ENCODE assay signal across 9 cellular contexts in the genomic region with DNA sequence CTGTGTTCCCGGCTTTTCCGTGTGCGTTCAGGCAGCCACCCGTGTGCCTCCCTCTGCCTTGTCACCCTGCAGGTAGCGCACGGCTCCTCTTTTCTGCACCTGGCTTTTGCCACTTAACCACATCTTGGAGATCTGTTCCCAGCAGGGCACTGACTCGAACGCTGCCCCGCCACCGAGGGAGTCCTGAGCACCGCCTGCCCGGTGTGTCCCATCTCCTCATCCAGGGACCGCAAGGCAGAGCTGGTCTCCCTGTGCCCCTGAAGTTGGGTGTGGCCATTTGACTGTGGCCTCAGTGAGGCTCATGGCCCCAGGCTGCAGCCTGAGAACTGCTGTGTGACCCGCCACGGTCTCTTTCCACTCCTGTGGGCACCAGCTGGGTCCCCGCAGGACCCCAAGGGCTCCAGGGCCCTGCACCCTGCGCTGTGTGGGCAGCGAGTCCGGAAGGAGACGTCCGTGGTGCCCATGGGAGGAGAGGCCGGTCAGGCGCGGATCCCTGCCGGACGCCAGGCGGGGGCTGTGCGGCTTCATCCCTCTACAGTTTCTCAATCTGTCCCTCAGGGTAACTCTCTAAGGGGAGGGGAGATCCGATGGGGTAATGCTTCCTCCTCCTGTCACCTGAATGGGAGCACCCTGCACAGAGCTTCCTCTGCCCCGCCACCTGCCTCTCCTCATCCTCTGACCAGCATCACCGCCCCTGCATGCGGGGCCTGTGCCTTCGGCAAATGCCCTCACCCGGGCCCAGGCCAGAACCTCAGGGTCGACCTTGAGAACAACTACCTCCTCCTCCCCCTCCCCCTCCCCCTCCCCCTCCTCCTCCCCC. TPM values are rescaled to one million over a fixed set of nuclear protein-coding genes. Genes with fewer than 3 reads are reported as not detected.
DNase-seq lines count a peak whose midpoint lies in the region; ATAC-seq, FAIRE-seq and TF ChIP-seq lines count a peak whose summit lies in the region.
"Had no signal": no experiment of that assay in that cellular context is flagged by ENCODE, and none has a peak within 500 bp of the region (broad histone marks: within the 10 kb centered on the region; RNA-seq: fewer than 3 reads in every experiment).

No MANE protein-coding gene starts in this region.

- BruUV-seq in K562 (replicated peaks; lab: Mats Ljungman, UMichigan): no TSS peak

- TF ChIP-seq POLR2A in K562 (conservative IDR thresholded peaks at IDR 0.05) (no peak), thyroid gland (IDR thresholded peaks at IDR 0.05) (no peak)

- H3K9me1 ChIP-seq in K562 (ENCODE audit: control insufficient read depth, insufficient read depth, low read length): no peaks in the 10 kb centered on the region

- no peak overlapping the region for H3K4me2 ChIP-seq in K562 (ENCODE audit: insufficient read depth, low read length)

- WGBS in K562 (ENCODE audit: insufficient coverage, low coverage, missing lambda C conversion rate): 81% methylated on average over 27 of the region's 35 CpGs
- 73 to 82% methylated on average over 33 to 34 of the region's 35 CpGs for WGBS in thyroid gland, 2 donors

- peaks cover 28% of the 10 kb centered on the region for H3K79me2 ChIP-seq in K562 (ENCODE audit: control insufficient read depth, insufficient read depth, low read length)

- ATAC-seq in Right ventricle myocardium inferior (no peak), left cardiac atrium (no peak), K562 (no peak), HG03457 (IDR thresholded peaks at IDR 0.05; ENCODE audit: unreplicated experiment) (no peak), GM18511 (IDR thresholded peaks at IDR 0.05; ENCODE audit: unreplicated experiment) (no peak)

- POLR2A ChIA-PET in K562 (lab: Yijun Ruan, JAX): interaction anchor here (0.6 kb wide), 1 partner anchor 163 kb away, joined by 3 read pairs; no protein-coding TSS in a partner anchor

- H2AFZ ChIP-seq in K562 (ENCODE audit: low read depth, low read length): no peak overlapping the region

- peaks cover 16 to 79% of the 10 kb centered on the region in 2 experiments; a peak in 4 of 5 replicates for H3K4me1 ChIP-seq in K562 (replicated peaks in 1 of 2; ENCODE audit: control insufficient read depth in 2 of 2, insufficient read depth in 2 of 2, low read length in 2 of 2)
- H3K4me1 ChIP-seq in thyroid gland: peaks cover 9 to 13% of the 10 kb centered on the region in 2 donors

- H3K36me3 ChIP-seq in K562 (ENCODE audit: control insufficient read depth, insufficient read depth, low read length) (peaks cover 21% of the 10 kb centered on the region; the same call in 2 of the 3 replicates), thyroid gland (peaks cover 2 to 4% of the 10 kb centered on the region in 2 donors)

- no peaks in the 10 kb centered on the region; the same call in 1 of the 2 replicates for H4K20me1 ChIP-seq in K562 (replicated peaks; ENCODE audit: control insufficient read depth, insufficient read depth, low read length)

- TF ChIP-seq CTCF in K562 (IDR thresholded peaks at IDR 0.05 in 2 of 3, conservative IDR thresholded peaks at IDR 0.05 in 1 of 3; ENCODE audit: insufficient read depth in 2 of 3, low read depth in 1 of 3, low read length in 3 of 3) (no peak), thyroid gland (IDR thresholded peaks at IDR 0.05) (no peak)

- intact Hi-C loops in Right ventricle myocardium inferior (cut with DNase I): loop anchor here (2.0 kb wide), 1 partner anchor 27 kb away; no protein-coding TSS in a partner anchor
- intact Hi-C loops in left cardiac atrium (cut with DNase I): loop anchor here in 1 of 2 donors (10.0 kb wide), 1 partner anchor 49 kb away; the partner anchor contains the start of gene TMEM184A
- intact Hi-C loops in K562 (cut with micrococcal nuclease): loop anchor here (2.0 to 5.0 kb wide), 2 partner anchors 23 to 51 kb away; partner anchors contain the start of gene TMEM184A
- intact Hi-C loops in thyroid gland (cut with DNase I): no loop called here

- no peak for FAIRE-seq in K562 (lab: Jason Lieb, UNC)

- H3K4me3 ChIP-seq in K562 (no peak overlapping the region), thyroid gland (replicated peaks in 1 of 3) (no peak overlapping the region)

- no peaks in the 10 kb centered on the region for H3K9me3 ChIP-seq in K562 (replicated peaks; ENCODE audit: control insufficient read depth, insufficient read depth, low read depth, low read length)
- H3K9me3 ChIP-seq in thyroid gland: no peaks in the 10 kb centered on the region

- in situ Hi-C loops in K562 (cut with MboI): no loop called here

- H3K27ac ChIP-seq in K562 (ENCODE audit: extremely low read depth, low read depth, low read length) (no peak overlapping the region), thyroid gland (no peak overlapping the region)

- no peak for TF ChIP-seq EP300 in K562 (IDR thresholded peaks at IDR 0.05; ENCODE audit: low read length)

- no peaks in the 10 kb centered on the region for H3K27me3 ChIP-seq in K562 (ENCODE audit: control insufficient read depth in 2 of 2, insufficient read depth in 2 of 2, low read length in 2 of 2)
- no peaks in the 10 kb centered on the region for H3K27me3 ChIP-seq in thyroid gland

- TF ChIP-seq RAD21 in K562 (CRISPR knock-in tag; conservative IDR thresholded peaks at IDR 0.05 in 1 of 2, IDR thresholded peaks at IDR 0.05 in 1 of 2): no peak

- peak overlapping the region in 1 of 2 experiments; percentile 30; a peak in 2 of 4 replicates for H3K9ac ChIP-seq in K562 (ENCODE audit: insufficient read depth in 1 of 2, low read depth in 2 of 2, low read length in 2 of 2)

- DNase-seq in Right ventricle myocardium inferior (ENCODE audit: missing footprints): peak; percentile 66
- DNase-seq in left cardiac atrium: no peak
- peak; percentile 67 for DNase-seq in NCI-H460 (ENCODE audit: extremely low read depth, low read depth)
- DNase-seq in K562 (ENCODE audit: extremely low read depth in 1 of 4, low spot score in 3 of 4): peak in 1 of 4 experiments; percentile 38
- peak; percentile 14 to 18 for DNase-seq in thyroid gland
- no peak for DNase-seq in hypothalamus (lab: John Stamatoyannopoulos, UW)

- CTCF ChIA-PET in K562 (lab: Yijun Ruan, JAX; ENCODE audit: low intra/inter-chr PET ratio): no interaction called here

RNA-seq across cellular contexts. Expression of gene INTS1, which starts 1.8 kb away (rescaled TPM):
- total RNA-seq in Right ventricle myocardium inferior: 25.8 TPM
- 10 to 100 TPM; 26.9 to 42.4 TPM for total RNA-seq in left cardiac atrium
- 43.1 and 48.7 TPM in 2 replicates for total RNA-seq in NCI-H460 (2014; rRNA removed; shearing (Covaris generic))
- polyA plus RNA-seq in NCI-H460 (2014; cell fraction: nucleus; rRNA removed): 130 and 165 TPM in 2 replicates
- 67.2 and 276 TPM in 2 replicates for total RNA-seq in K562 (2011; cell fraction: chromatin; rRNA removed; ENCODE audit: low replicate concordance)
- 199 and 200 TPM in 2 replicates for total RNA-seq in K562 (2011; cell fraction: nucleolus; rRNA removed)
- total RNA-seq in K562 (2011; cell fraction: nucleoplasm; rRNA removed): 92.5 and 92.7 TPM in 2 replicates
- total RNA-seq in K562 (2014; rRNA removed): 34.9 and 39.7 TPM in 2 replicates
- total RNA-seq in K562 (2014; rRNA removed; fragmentation: Illumina TruSeq; extraction: Trizol): 4.1 and 6.8 TPM in 2 replicates
- 19.2 and 20.1 TPM in 2 replicates for total RNA-seq in K562 (2015; rRNA removed; fragmentation: Illumina TruSeq; extraction: Trizol)
- total RNA-seq in K562 (2021): 105 and 119 TPM in 2 replicates
- polyA plus RNA-seq in K562 (2011; rRNA removed): 12.0 and 28.0 TPM in 2 replicates
- polyA plus RNA-seq in K562 (2011; cell fraction: cytosol; rRNA removed): 17.5 and 46.7 TPM in 2 replicates
- polyA plus RNA-seq in K562 (2011; cell fraction: nucleus; rRNA removed): 146 and 297 TPM in 2 replicates
- 62.7 and 64.6 TPM in 2 replicates for polyA plus RNA-seq in K562 (2012)
- polyA plus RNA-seq in K562 (2014; fragmentation: Illumina TruSeq; extraction: Trizol): 18.5 and 66.3 TPM in 2 replicates
- 1 to 10 TPM in 1 of 2 experiments, under 1 TPM in 1; 0.34 to 1.7 TPM for polyA plus RNA-seq in K562 (2014; fragmentation: Nextera tagmentation; extraction: Ambion mirVana)
- 46.7 and 55.1 TPM in 2 replicates for polyA plus RNA-seq in K562 (2014; rRNA removed)
- polyA minus RNA-seq in K562 (2011; rRNA and poly(A)+ RNA removed): 9.8 and 11.1 TPM in 2 replicates
- 38.7 and 69.3 TPM in 2 replicates for polyA minus RNA-seq in K562 (2011; cell fraction: cytosol; rRNA and poly(A)+ RNA removed)
- polyA minus RNA-seq in K562 (2011; cell fraction: nucleus; rRNA and poly(A)+ RNA removed): 52.6 and 57.9 TPM in 2 replicates
- total RNA-seq in thyroid gland: 10 to 100 TPM; 34.5 to 72.3 (median 65.5) TPM

RNA-seq across cellular contexts. Expression of gene MAFK, which starts 24.6 kb away (rescaled TPM):
- total RNA-seq in Right ventricle myocardium inferior: 50.8 TPM
- 10 to 100 TPM; 43.6 to 73.1 TPM for total RNA-seq in left cardiac atrium
- total RNA-seq in NCI-H460 (2014; rRNA removed; shearing (Covaris generic)): 114 and 126 TPM in 2 replicates
- polyA plus RNA-seq in NCI-H460 (2014; cell fraction: nucleus; rRNA removed): 381 and 411 TPM in 2 replicates
- 8.5 and 20.5 TPM in 2 replicates for total RNA-seq in K562 (2011; cell fraction: chromatin; rRNA removed; ENCODE audit: low replicate concordance)
- total RNA-seq in K562 (2011; cell fraction: nucleolus; rRNA removed): 11.2 and 12.1 TPM in 2 replicates
- 5.1 and 7.6 TPM in 2 replicates for total RNA-seq in K562 (2011; cell fraction: nucleoplasm; rRNA removed)
- total RNA-seq in K562 (2014; rRNA removed): 11.7 and 15.6 TPM in 2 replicates
- 1.1 and 1.3 TPM in 2 replicates for total RNA-seq in K562 (2014; rRNA removed; fragmentation: Illumina TruSeq; extraction: Trizol)
- 4.7 and 5.5 TPM in 2 replicates for total RNA-seq in K562 (2015; rRNA removed; fragmentation: Illumina TruSeq; extraction: Trizol)
- 17.6 and 24.4 TPM in 2 replicates for total RNA-seq in K562 (2021)
- 2.1 and 4.9 TPM in 2 replicates for polyA plus RNA-seq in K562 (2011; rRNA removed)
- polyA plus RNA-seq in K562 (2011; cell fraction: cytosol; rRNA removed): 3.8 and 5.1 TPM in 2 replicates
- 9.8 and 26.1 TPM in 2 replicates for polyA plus RNA-seq in K562 (2011; cell fraction: nucleus; rRNA removed)
- 11.2 and 12.1 TPM in 2 replicates for polyA plus RNA-seq in K562 (2012)
- polyA plus RNA-seq in K562 (2014; fragmentation: Illumina TruSeq; extraction: Trizol): 3.7 and 6.9 TPM in 2 replicates
- under 1 TPM; 0.04 to 0.07 TPM for polyA plus RNA-seq in K562 (2014; fragmentation: Nextera tagmentation; extraction: Ambion mirVana)
- polyA plus RNA-seq in K562 (2014; rRNA removed): 12.8 and 13.5 TPM in 2 replicates
- polyA minus RNA-seq in K562 (2011; rRNA and poly(A)+ RNA removed): 0.66 and 1.1 TPM in 2 replicates
- polyA minus RNA-seq in K562 (2011; cell fraction: cytosol; rRNA and poly(A)+ RNA removed): 5.5 and 7.7 TPM in 2 replicates
- 3.6 and 3.8 TPM in 2 replicates for polyA minus RNA-seq in K562 (2011; cell fraction: nucleus; rRNA and poly(A)+ RNA removed)
- 10 to 100 TPM; 16.8 to 26.7 (median 21.7) TPM for total RNA-seq in thyroid gland

RNA-seq across cellular contexts. Expression of gene MICALL2, which starts 46.7 kb away (rescaled TPM):
- 9.0 TPM for total RNA-seq in Right ventricle myocardium inferior
- 10 to 100 TPM in 1 of 2 donors, 1 to 10 TPM in 1; 9.9 to 21.8 TPM for total RNA-seq in left cardiac atrium
- total RNA-seq in NCI-H460 (2014; rRNA removed; shearing (Covaris generic)): 3.7 and 9.6 TPM in 2 replicates
- 64.2 and 74.5 TPM in 2 replicates for polyA plus RNA-seq in NCI-H460 (2014; cell fraction: nucleus; rRNA removed)
- 266 and 844 TPM in 2 replicates for total RNA-seq in K562 (2011; cell fraction: chromatin; rRNA removed; ENCODE audit: low replicate concordance)
- total RNA-seq in K562 (2011; cell fraction: nucleolus; rRNA removed): 502 and 577 TPM in 2 replicates
- total RNA-seq in K562 (2011; cell fraction: nucleoplasm; rRNA removed): 359 and 406 TPM in 2 replicates
- total RNA-seq in K562 (2014; rRNA removed): 59.0 and 71.5 TPM in 2 replicates
- total RNA-seq in K562 (2014; rRNA removed; fragmentation: Illumina TruSeq; extraction: Trizol): 6.9 and 9.5 TPM in 2 replicates
- 26.9 and 32.7 TPM in 2 replicates for total RNA-seq in K562 (2015; rRNA removed; fragmentation: Illumina TruSeq; extraction: Trizol)
- 102 and 103 TPM in 2 replicates for total RNA-seq in K562 (2021)
- 17.0 and 42.5 TPM in 2 replicates for polyA plus RNA-seq in K562 (2011; rRNA removed)
- 14.6 and 28.0 TPM in 2 replicates for polyA plus RNA-seq in K562 (2011; cell fraction: cytosol; rRNA removed)
- 444 and 528 TPM in 2 replicates for polyA plus RNA-seq in K562 (2011; cell fraction: nucleus; rRNA removed)
- polyA plus RNA-seq in K562 (2012): 61.2 and 74.6 TPM in 2 replicates
- 13.2 and 29.8 TPM in 2 replicates for polyA plus RNA-seq in K562 (2014; fragmentation: Illumina TruSeq; extraction: Trizol)
- 1 to 10 TPM; 1.8 to 2.2 TPM for polyA plus RNA-seq in K562 (2014; fragmentation: Nextera tagmentation; extraction: Ambion mirVana)
- 91.2 and 99.3 TPM in 2 replicates for polyA plus RNA-seq in K562 (2014; rRNA removed)
- polyA minus RNA-seq in K562 (2011; rRNA and poly(A)+ RNA removed): 53.2 and 57.7 TPM in 2 replicates
- 17.9 and 22.2 TPM in 2 replicates for polyA minus RNA-seq in K562 (2011; cell fraction: cytosol; rRNA and poly(A)+ RNA removed)
- polyA minus RNA-seq in K562 (2011; cell fraction: nucleus; rRNA and poly(A)+ RNA removed): 91.7 and 109 TPM in 2 replicates
- 10 to 100 TPM; 10.0 to 16.6 (median 14.3) TPM for total RNA-seq in thyroid gland

RNA-seq across cellular contexts. Expression of gene TMEM184A, which starts 50.1 kb away (rescaled TPM):
- total RNA-seq in Right ventricle myocardium inferior (0.32 TPM), left cardiac atrium (under 1 TPM; 0.18 to 0.31 TPM), K562 (2014; rRNA removed) (0.18 TPM in 1 of 2 replicates, not detected in the other), K562 (2014; rRNA removed; fragmentation: Illumina TruSeq; extraction: Trizol) (not detected in 2 replicates), K562 (2015; rRNA removed; fragmentation: Illumina TruSeq; extraction: Trizol) (not detected in 2 replicates), K562 (2021) (0.11 and 0.31 TPM in 2 replicates), thyroid gland (1 to 10 TPM in 1 of 4 donors, under 1 TPM in 3; 0.44 to 3.0 (median 0.70) TPM)
- total RNA-seq in NCI-H460 (2014; rRNA removed; shearing (Covaris generic)): 6.4 and 6.7 TPM in 2 replicates
- 21.4 and 27.9 TPM in 2 replicates for polyA plus RNA-seq in NCI-H460 (2014; cell fraction: nucleus; rRNA removed)
- total RNA-seq in K562 (2011; cell fraction: chromatin; rRNA removed; ENCODE audit: low replicate concordance): 0.32 and 2.6 TPM in 2 replicates
- 0.66 and 1.5 TPM in 2 replicates for total RNA-seq in K562 (2011; cell fraction: nucleolus; rRNA removed)
- 0.29 and 1.8 TPM in 2 replicates for total RNA-seq in K562 (2011; cell fraction: nucleoplasm; rRNA removed)
- polyA plus RNA-seq in K562 (2011; rRNA removed) (0.10 and 0.20 TPM in 2 replicates), K562 (2014; fragmentation: Illumina TruSeq; extraction: Trizol) (not detected in 2 replicates), K562 (2014; fragmentation: Nextera tagmentation; extraction: Ambion mirVana) (not detected), K562 (2014; rRNA removed) (not detected in 2 replicates)
- 0.12 and 0.72 TPM in 2 replicates for polyA plus RNA-seq in K562 (2011; cell fraction: cytosol; rRNA removed)
- polyA plus RNA-seq in K562 (2011; cell fraction: nucleus; rRNA removed): 0.53 and 1.7 TPM in 2 replicates
- 0.04 and 0.12 TPM in 2 replicates for polyA plus RNA-seq in K562 (2012)
- 0.14 and 0.15 TPM in 2 replicates for polyA minus RNA-seq in K562 (2011; rRNA and poly(A)+ RNA removed)
- 0.19 and 0.27 TPM in 2 replicates for polyA minus RNA-seq in K562 (2011; cell fraction: cytosol; rRNA and poly(A)+ RNA removed)
- polyA minus RNA-seq in K562 (2011; cell fraction: nucleus; rRNA and poly(A)+ RNA removed): 0.89 and 1.1 TPM in 2 replicates
- total RNA-seq: endothelial cell of umbilical vein had no signal

Comparison
In these comparisons a context has a peak if more than half of its experiments do, and no peak if none do; other contexts are left out.
1. DNase-seq: peak in Right ventricle myocardium inferior (single experiment), NCI-H460 (single experiment) and thyroid gland (2 of 2); none in left cardiac atrium (single experiment) and hypothalamus (0 of 51).